7 cellular contexts compared by ENCODE assay signal in the genomic region with DNA sequence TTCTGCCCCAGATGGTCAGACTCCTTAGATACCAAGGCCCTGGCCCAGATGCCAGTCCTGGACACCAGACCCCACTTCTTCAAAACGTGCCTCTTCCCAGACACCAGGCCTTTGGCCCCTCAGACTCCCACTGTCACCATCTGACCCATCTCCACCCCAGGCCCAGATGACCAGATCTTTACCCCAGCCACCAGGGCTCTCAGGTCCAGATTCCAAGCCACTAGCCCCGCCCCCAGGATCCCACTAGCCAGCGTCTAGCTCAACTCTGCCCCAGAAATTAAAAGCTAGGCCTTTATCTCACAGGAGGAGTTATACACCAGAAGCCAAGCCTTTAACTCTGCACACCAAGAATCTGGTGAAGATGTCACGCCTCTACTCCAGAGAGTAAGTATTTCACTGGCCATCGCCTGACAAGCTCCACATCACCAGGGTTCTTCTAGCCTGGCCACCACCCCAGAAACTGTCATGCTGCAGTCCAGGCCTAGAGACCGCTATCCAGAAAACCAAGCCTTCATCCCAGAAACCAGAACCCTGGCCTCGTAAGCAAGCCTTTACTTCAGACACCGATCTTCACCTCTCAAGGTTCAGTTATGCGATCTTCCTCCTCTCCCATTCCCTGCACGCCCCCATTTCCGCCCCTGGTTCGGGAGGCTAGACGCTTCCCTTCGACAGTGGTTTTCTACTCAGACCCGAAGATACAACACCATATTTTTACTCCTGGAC. TPM values are rescaled to one million over a fixed set of nuclear protein-coding genes. Genes with fewer than 3 reads are reported as not detected.
A peak's percentile ranks its signal among the peaks of the same experiment; 100 is the strongest.
DNase-seq lines count a peak whose midpoint lies in the region; ATAC-seq and TF ChIP-seq lines count a peak whose summit lies in the region.

No MANE protein-coding gene starts in this region.

- peak overlapping the region; percentile 97 for H3K9ac ChIP-seq in iPS-18a (ENCODE audit: low read length)

- H3K4me1 Mint-ChIP-seq in stimulated activated naive CD8-positive, alpha-beta T cell treated with anti-CD3 and anti-CD28 coated beads, Interleukin-15, amount 100 ng/mL, for 72 hours, result peaks cover 66% of the 10 kb centered on the region

- no peak for TF ChIP-seq CTCF in HL-60 (IDR thresholded peaks at IDR 0.05; ENCODE audit: insufficient read depth, low read length)

- peak overlapping the region; percentile 98 to 99 for H3K27ac Mint-ChIP-seq in activated naive CD4-positive, alpha-beta T cell treated with anti-CD3 and anti-CD28 coated beads, Interleukin-2, amount 50 U/mL, for 72 hours
- H3K27ac Mint-ChIP-seq in stimulated activated naive CD8-positive, alpha-beta T cell treated with anti-CD3 and anti-CD28 coated beads, Interleukin-15, amount 100 ng/mL, for 72 hours, result peak overlapping the region; percentile 99

- H3K36me3 ChIP-seq in iPS-18a (ENCODE audit: control insufficient read depth, low read depth, low read length), result peaks cover 5% of the 10 kb centered on the region

- H3K27me3 ChIP-seq in HL-60 (ENCODE audit: insufficient read depth, poor library complexity, severe bottlenecking) (no peaks in the 10 kb centered on the region), iPS-18a (ENCODE audit: control insufficient read depth, insufficient read depth, low read length) (no peaks in the 10 kb centered on the region)

- DNase-seq in HL-60 (ENCODE audit: low read depth in 1 of 2, low spot score in 1 of 2) (no peak), NCI-H2029 treated with DMSO at 0.1 percent for 48 hours (lab: John Stamatoyannopoulos, UW) (no peak)
- DNase-seq in activated naive CD4-positive, alpha-beta T cell treated with anti-CD3 and anti-CD28 coated beads, Interleukin-2, amount 50 U/mL, for 72 hours (ENCODE audit: low spot score in 2 of 2), result no peak
- DNase-seq in stimulated activated naive CD8-positive, alpha-beta T cell treated with anti-CD3 and anti-CD28 coated beads, Interleukin-15, amount 100 ng/mL, for 72 hours, result no peak

- ATAC-seq in activated naive CD4-positive, alpha-beta T cell treated with anti-CD3 and anti-CD28 coated beads, Interleukin-2, amount 50 U/mL, for 72 hours, result no peak
- no peak for ATAC-seq in stimulated activated naive CD8-positive, alpha-beta T cell treated with anti-CD3 and anti-CD28 coated beads, Interleukin-15, amount 100 ng/mL, for 72 hours
- ATAC-seq in GM21529 (IDR thresholded peaks at IDR 0.05; ENCODE audit: unreplicated experiment) (no peak), HG03571 (IDR thresholded peaks at IDR 0.05; ENCODE audit: unreplicated experiment) (no peak)

- peaks cover 19 to 26% of the 10 kb centered on the region in 2 donors for H3K36me3 Mint-ChIP-seq in activated naive CD4-positive, alpha-beta T cell treated with anti-CD3 and anti-CD28 coated beads, Interleukin-2, amount 50 U/mL, for 72 hours

- H3K4me1 ChIP-seq in iPS-18a (ENCODE audit: control insufficient read depth, low read depth, low read length), result peaks cover 4% of the 10 kb centered on the region

- peak overlapping the region; percentile 62 for H3K27ac ChIP-seq in HL-60 (replicated peaks)
- H3K27ac ChIP-seq in iPS-18a (ENCODE audit: low read length), result peak overlapping the region; percentile 26

- H3K27me3 Mint-ChIP-seq in stimulated activated naive CD8-positive, alpha-beta T cell treated with anti-CD3 and anti-CD28 coated beads, Interleukin-15, amount 100 ng/mL, for 72 hours, result no peaks in the 10 kb centered on the region

- H3K9me3 Mint-ChIP-seq in activated naive CD4-positive, alpha-beta T cell treated with anti-CD3 and anti-CD28 coated beads, Interleukin-2, amount 50 U/mL, for 72 hours, result no peaks in the 10 kb centered on the region
- no peaks in the 10 kb centered on the region for H3K9me3 Mint-ChIP-seq in stimulated activated naive CD8-positive, alpha-beta T cell treated with anti-CD3 and anti-CD28 coated beads, Interleukin-15, amount 100 ng/mL, for 72 hours

- no peaks in the 10 kb centered on the region for H3K9me3 ChIP-seq in iPS-18a (ENCODE audit: control insufficient read depth, low read depth, low read length)

- H3K4me3 Mint-ChIP-seq in stimulated activated naive CD8-positive, alpha-beta T cell treated with anti-CD3 and anti-CD28 coated beads, Interleukin-15, amount 100 ng/mL, for 72 hours, result peak overlapping the region; percentile 90 to 94

- H3K4me3 ChIP-seq in HL-60 (replicated peaks; ENCODE audit: insufficient read depth, low read length), result peak overlapping the region; percentile 100
- peak overlapping the region; percentile 90 for H3K4me3 ChIP-seq in iPS-18a (ENCODE audit: low read length)

RNA-seq across cellular contexts. Expression of gene XAB2, which starts 0.6 kb away (rescaled TPM):
- total RNA-seq in activated naive CD4-positive, alpha-beta T cell treated with anti-CD3 and anti-CD28 coated beads, Interleukin-2, amount 50 U/mL, for 72 hours, result 10 to 100 TPM; 46.4 to 65.6 TPM

RNA-seq across cellular contexts. Expression of gene PET100, which starts 0.8 kb away (rescaled TPM):
- total RNA-seq in activated naive CD4-positive, alpha-beta T cell treated with anti-CD3 and anti-CD28 coated beads, Interleukin-2, amount 50 U/mL, for 72 hours, result 100 to 1,000 TPM; 101 to 108 TPM

RNA-seq across cellular contexts. Expression of gene PCP2, which starts 4.8 kb away (rescaled TPM):
- total RNA-seq in activated naive CD4-positive, alpha-beta T cell treated with anti-CD3 and anti-CD28 coated beads, Interleukin-2, amount 50 U/mL, for 72 hours, result 1 to 10 TPM; 1.8 to 4.2 TPM

RNA-seq across cellular contexts. Expression of gene STXBP2, which starts 8.2 kb away (rescaled TPM):
- total RNA-seq in activated naive CD4-positive, alpha-beta T cell treated with anti-CD3 and anti-CD28 coated beads, Interleukin-2, amount 50 U/mL, for 72 hours, result 100 to 1,000 TPM; 103 to 111 TPM

RNA-seq across cellular contexts. Expression of gene CAMSAP3, which starts 33.1 kb away (rescaled TPM):
- total RNA-seq in activated naive CD4-positive, alpha-beta T cell treated with anti-CD3 and anti-CD28 coated beads, Interleukin-2, amount 50 U/mL, for 72 hours, result under 1 TPM; 0.07 to 0.80 TPM
